19 cellular contexts compared by ENCODE assay signal in genomic region chr15:24075420-24076089, GRCh38.
DNase-seq lines count a peak whose midpoint lies in the region; ATAC-seq, FAIRE-seq and TF ChIP-seq lines count a peak whose summit lies in the region.
"Had no signal": no experiment of that assay in that cellular context is flagged by ENCODE, and none has a peak within 500 bp of the region (broad histone marks: within the 10 kb centered on the region; RNA-seq: fewer than 3 reads in every experiment).

No MANE protein-coding gene starts in this region.

- H3K9me3 ChIP-seq in OCI-LY3 (ENCODE audit: insufficient read depth, low read length): peaks cover 8% of the 10 kb centered on the region; the same call in 1 of the 2 replicates
- peaks cover 4% of the 10 kb centered on the region for H3K9me3 ChIP-seq in Caco-2

- no peak for ATAC-seq in HG03460 (IDR thresholded peaks at IDR 0.05; ENCODE audit: unreplicated experiment)

- H3K4me1 Mint-ChIP-seq in Caco-2 (ENCODE audit: low read depth, unreplicated experiment): no peaks in the 10 kb centered on the region
- H3K4me1 Mint-ChIP-seq: B cell had no signal

- DNase-seq in kidney tubule cell (ENCODE audit: low spot score) (peak; percentile 23), NCI-H1694 (lab: John Stamatoyannopoulos, UW) (no peak), DMS114 treated with DMSO at 0.1 percent for 48 hours (lab: John Stamatoyannopoulos, UW; ENCODE audit: unreplicated experiment) (no peak), Caco-2 (no peak)
- DNase-seq: C1 segment of cervical spinal cord; CD4-positive, alpha-beta T cell; DMS153; DMS79 treated with DMSO at 0.1 percent for 48 hours; GDM1; GOT3; H9 had no signal

- no peak overlapping the region for H3K9ac ChIP-seq in OCI-LY3 (ENCODE audit: low read length)

- no peak overlapping the region for H3K4me3 Mint-ChIP-seq in Caco-2 (ENCODE audit: unreplicated experiment)
- H3K4me3 Mint-ChIP-seq: B cell; CD4-positive, alpha-beta T cell; H9 had no signal

- TF ChIP-seq CTCF in OCI-LY3 (IDR thresholded peaks at IDR 0.05; ENCODE audit: low read depth, low read length) (no peak), Caco-2 (IDR thresholded peaks at IDR 0.05; ENCODE audit: insufficient read depth in 1 of 2, low read depth in 1 of 2, low read length in 1 of 2, severe bottlenecking in 1 of 2, unreplicated experiment in 1 of 2) (no peak)

- H3K4me3 ChIP-seq in OCI-LY3 (ENCODE audit: low read length) (peak overlapping the region; percentile 29; the same call in 1 of the 2 replicates), Caco-2 (ENCODE audit: low read depth, low read length) (no peak overlapping the region)

- H3K36me3 ChIP-seq in OCI-LY3 (replicated peaks; ENCODE audit: low read depth, low read length): no peaks in the 10 kb centered on the region
- H3K36me3 ChIP-seq in Caco-2 (ENCODE audit: control insufficient read depth, insufficient read depth, low read length): no peaks in the 10 kb centered on the region

- FAIRE-seq in colon (lab: Jason Lieb, UNC): peak; percentile 57
- FAIRE-seq: A204.1, GM12892, GM19239 had no signal

- no peak overlapping the region for H3K27ac Mint-ChIP-seq in Caco-2 (ENCODE audit: unreplicated experiment)
- H3K27ac Mint-ChIP-seq: B cell; CD4-positive, alpha-beta T cell; H9 had no signal

- no peaks in the 10 kb centered on the region for H4K20me1 ChIP-seq in OCI-LY3 (ENCODE audit: insufficient read depth, low read length)

- H2AFZ ChIP-seq in OCI-LY3 (ENCODE audit: low read depth, low read length): no peak overlapping the region

- intact Hi-C loops in Caco-2 (cut with micrococcal nuclease; ENCODE audit: unreplicated experiment): no loop called here

- peak overlapping the region; percentile 71 for H3K27ac ChIP-seq in OCI-LY3 (ENCODE audit: low read length)
- H3K27ac ChIP-seq: HL-60 had no signal

- peak overlapping the region; percentile 35 for H3K4me2 ChIP-seq in OCI-LY3 (ENCODE audit: low read length)

- no peaks in the 10 kb centered on the region for H3K27me3 ChIP-seq in OCI-LY3 (ENCODE audit: low read depth, low read length)
- H3K27me3 ChIP-seq in Caco-2 (replicated peaks; ENCODE audit: control insufficient read depth, insufficient read depth, low read length): no peaks in the 10 kb centered on the region

- H3K79me2 ChIP-seq in OCI-LY3 (ENCODE audit: low read length): no peaks in the 10 kb centered on the region

- peaks cover 3% of the 10 kb centered on the region for H3K9me3 Mint-ChIP-seq in Caco-2 (ENCODE audit: unreplicated experiment)

- no TSS peak for BruUV-seq in Caco-2 (replicated peaks; lab: Mats Ljungman, UMichigan)

- H3K4me1 ChIP-seq in OCI-LY3 (ENCODE audit: low read length): peaks cover 26% of the 10 kb centered on the region
- no peaks in the 10 kb centered on the region for H3K4me1 ChIP-seq in Caco-2

- CTCF ChIA-PET in Caco-2 (lab: Charles Lee): no interaction called here

- H3K27me3 Mint-ChIP-seq in Caco-2 (ENCODE audit: insufficient read depth, unreplicated experiment): no peaks in the 10 kb centered on the region
- H3K27me3 Mint-ChIP-seq: B cell; CD4-positive, alpha-beta T cell had no signal

- POLR2A ChIA-PET in Caco-2 (lab: Charles Lee): no interaction called here

- no peaks in the 10 kb centered on the region for H3K36me3 Mint-ChIP-seq in Caco-2 (ENCODE audit: insufficient read depth, unreplicated experiment)
